ENCODE assay signal across 1 cellular context in the genomic region with DNA sequence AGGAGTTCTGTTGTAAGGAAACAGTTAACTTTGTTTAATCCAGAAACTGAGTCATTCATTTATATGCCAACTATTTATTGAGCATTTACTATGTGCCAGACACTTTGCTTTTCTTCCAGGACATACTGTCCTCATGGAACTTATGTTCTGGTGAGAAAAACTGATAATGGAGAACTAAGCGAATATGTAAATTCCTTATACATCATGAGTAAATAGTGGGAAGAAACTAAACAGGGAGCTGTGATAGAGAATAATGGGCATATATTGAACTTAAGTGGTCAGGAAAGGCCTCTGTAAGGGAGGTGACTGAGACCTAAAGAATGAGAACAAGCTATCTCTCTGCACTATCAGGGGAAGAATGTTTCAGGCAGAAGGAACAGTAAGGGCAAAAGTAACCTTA.
TF ChIP-seq lines count a peak whose summit lies in the region.

No MANE protein-coding gene starts in this region.

TF ChIP-seq in IMR-90, 13 proteins besides CTCF, POLR2A, EP300 and RAD21 (continued from another document):
- TF ChIP-seq, protein P1, sequence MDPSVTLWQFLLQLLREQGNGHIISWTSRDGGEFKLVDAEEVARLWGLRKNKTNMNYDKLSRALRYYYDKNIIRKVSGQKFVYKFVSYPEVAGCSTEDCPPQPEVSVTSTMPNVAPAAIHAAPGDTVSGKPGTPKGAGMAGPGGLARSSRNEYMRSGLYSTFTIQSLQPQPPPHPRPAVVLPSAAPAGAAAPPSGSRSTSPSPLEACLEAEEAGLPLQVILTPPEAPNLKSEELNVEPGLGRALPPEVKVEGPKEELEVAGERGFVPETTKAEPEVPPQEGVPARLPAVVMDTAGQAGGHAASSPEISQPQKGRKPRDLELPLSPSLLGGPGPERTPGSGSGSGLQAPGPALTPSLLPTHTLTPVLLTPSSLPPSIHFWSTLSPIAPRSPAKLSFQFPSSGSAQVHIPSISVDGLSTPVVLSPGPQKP (IDR thresholded peaks at IDR 0.05; ENCODE audit: borderline replicate concordance, low read depth, low read length), result no peak
- no peak for TF ChIP-seq BHLHE40 (IDR thresholded peaks at IDR 0.05; ENCODE audit: low read depth, low read length)
